In genomic region chr14:34450542-34450915, GRCh38 we compare ENCODE assay signal across 1 cellular context.
TF ChIP-seq lines count a peak whose summit lies in the region.

No MANE protein-coding gene starts in this region.

TF ChIP-seq in HepG2, 621 proteins besides CTCF, POLR2A, EP300 and RAD21 (continued from another document):
- TF ChIP-seq ISL2 (CRISPR knock-in tag; IDR thresholded peaks at IDR 0.05) (peak; percentile 42; the same call in 1 of the 2 replicates), MIXL1 (CRISPR knock-in tag; IDR thresholded peaks at IDR 0.05) (peak; percentile 84), THAP11 (CRISPR knock-in tag; IDR thresholded peaks at IDR 0.05) (peak; percentile 68), GMEB1 (CRISPR knock-in tag; IDR thresholded peaks at IDR 0.05; ENCODE audit: borderline replicate concordance) (no peak), TEAD3 (CRISPR knock-in tag; optimal IDR thresholded peaks at IDR 0.05; ENCODE audit: borderline replicate concordance) (peak; percentile 90), ARNTL (CRISPR knock-in tag; IDR thresholded peaks at IDR 0.05) (no peak), ZNF101 (CRISPR knock-in tag; IDR thresholded peaks at IDR 0.05; ENCODE audit: borderline replicate concordance, low read depth) (no peak), IRF2 (CRISPR knock-in tag; IDR thresholded peaks at IDR 0.05) (peak; percentile 74; the same call in 1 of the 2 replicates), ARID3A (IDR thresholded peaks at IDR 0.05; ENCODE audit: low read depth, low read length) (peak; percentile 77; the same call in 1 of the 2 replicates), YY1 (IDR thresholded peaks at IDR 0.05; ENCODE audit: insufficient read depth, insufficient replicate concordance, low read depth, low read length) (no peak), ZNF550 (CRISPR knock-in tag; IDR thresholded peaks at IDR 0.05; ENCODE audit: borderline replicate concordance) (no peak), ZNF678 (CRISPR knock-in tag; IDR thresholded peaks at IDR 0.05) (no peak), SAP130 (CRISPR knock-in tag; IDR thresholded peaks at IDR 0.05; ENCODE audit: low read depth) (peak; percentile 85), IKZF4 (CRISPR knock-in tag; IDR thresholded peaks at IDR 0.05; ENCODE audit: borderline replicate concordance, low read depth, not compliant biosample characterization) (no peak), ZBTB25 (CRISPR knock-in tag; IDR thresholded peaks at IDR 0.05) (peak; percentile 93), SNAI1 (CRISPR knock-in tag; IDR thresholded peaks at IDR 0.05; ENCODE audit: borderline replicate concordance) (no peak), GATAD1 (CRISPR knock-in tag; IDR thresholded peaks at IDR 0.05) (no peak; the same call in 1 of the 2 replicates), ZBTB7B (CRISPR knock-in tag; IDR thresholded peaks at IDR 0.05) (peak; percentile 30; the same call in 1 of the 2 replicates), PPARG (CRISPR knock-in tag; conservative IDR thresholded peaks at IDR 0.05) (peak; percentile 24; the same call in 1 of the 2 replicates), ZNF205 (CRISPR knock-in tag; IDR thresholded peaks at IDR 0.05) (0 out of 2 replicates have a peak, but pooled peaks have one; percentile 65), HCFC1 (IDR thresholded peaks at IDR 0.05; ENCODE audit: low read depth, low read length) (no peak), ZNF281 (CRISPR knock-in tag; IDR thresholded peaks at IDR 0.05; ENCODE audit: borderline replicate concordance) (no peak; the same call in 1 of the 2 replicates), KDM1A (CRISPR knock-in tag; IDR thresholded peaks at IDR 0.05) (peak; percentile 86), NR2F6 (IDR thresholded peaks at IDR 0.05) (no peak; the same call in 1 of the 2 replicates), NR2F6 (CRISPR knock-in tag; IDR thresholded peaks at IDR 0.05) (peak; percentile 71), ELF1 (CRISPR knock-in tag; IDR thresholded peaks at IDR 0.05) (0 out of 2 replicates have a peak, but pooled peaks have one; percentile 18), ZNF850 (CRISPR knock-in tag; conservative IDR thresholded peaks at IDR 0.05) (no peak), AKAP8 (CRISPR knock-in tag; IDR thresholded peaks at IDR 0.05) (no peak), ZNF44 (CRISPR knock-in tag; IDR thresholded peaks at IDR 0.05) (no peak), KLF13 (CRISPR knock-in tag; IDR thresholded peaks at IDR 0.05) (no peak), SKI (IDR thresholded peaks at IDR 0.05; ENCODE audit: partially characterized antibody) (no peak), JUNB (CRISPR knock-in tag; IDR thresholded peaks at IDR 0.05; ENCODE audit: borderline replicate concordance) (no peak), MED13 (CRISPR knock-in tag; IDR thresholded peaks at IDR 0.05) (no peak), STAT5B (CRISPR knock-in tag; IDR thresholded peaks at IDR 0.05) (no peak), RFXAP (CRISPR knock-in tag; IDR thresholded peaks at IDR 0.05; ENCODE audit: borderline replicate concordance) (no peak), CREB3 (CRISPR knock-in tag; IDR thresholded peaks at IDR 0.05) (no peak), TARDBP (CRISPR knock-in tag; IDR thresholded peaks at IDR 0.05) (peak; percentile 77), ELF4 (CRISPR knock-in tag; IDR thresholded peaks at IDR 0.05; ENCODE audit: borderline replicate concordance) (no peak), SMYD3 (CRISPR knock-in tag; IDR thresholded peaks at IDR 0.05) (peak; percentile 28; the same call in 1 of the 2 replicates), ZNF460 (CRISPR knock-in tag; IDR thresholded peaks at IDR 0.05; ENCODE audit: borderline replicate concordance) (no peak), ZNF234 (CRISPR knock-in tag; conservative IDR thresholded peaks at IDR 0.05) (no peak), SP140L (CRISPR knock-in tag; IDR thresholded peaks at IDR 0.05; ENCODE audit: borderline replicate concordance) (no peak), TFE3 (CRISPR knock-in tag; IDR thresholded peaks at IDR 0.05) (peak; percentile 73), ZNF605 (CRISPR knock-in tag; IDR thresholded peaks at IDR 0.05) (no peak), ZGPAT (CRISPR knock-in tag; IDR thresholded peaks at IDR 0.05) (peak; percentile 74; the same call in 1 of the 2 replicates), TCF7 (IDR thresholded peaks at IDR 0.05; ENCODE audit: low read depth) (0 out of 2 replicates have a peak, but pooled peaks have one; percentile 46), ZNF512 (CRISPR knock-in tag; IDR thresholded peaks at IDR 0.05) (no peak)
- TF ChIP-seq, protein P1, sequence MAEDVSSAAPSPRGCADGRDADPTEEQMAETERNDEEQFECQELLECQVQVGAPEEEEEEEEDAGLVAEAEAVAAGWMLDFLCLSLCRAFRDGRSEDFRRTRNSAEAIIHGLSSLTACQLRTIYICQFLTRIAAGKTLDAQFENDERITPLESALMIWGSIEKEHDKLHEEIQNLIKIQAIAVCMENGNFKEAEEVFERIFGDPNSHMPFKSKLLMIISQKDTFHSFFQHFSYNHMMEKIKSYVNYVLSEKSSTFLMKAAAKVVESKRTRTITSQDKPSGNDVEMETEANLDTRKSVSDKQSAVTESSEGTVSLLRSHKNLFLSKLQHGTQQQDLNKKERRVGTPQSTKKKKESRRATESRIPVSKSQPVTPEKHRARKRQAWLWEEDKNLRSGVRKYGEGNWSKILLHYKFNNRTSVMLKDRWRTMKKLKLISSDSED (CRISPR knock-in tag; IDR thresholded peaks at IDR 0.05): no peak
- TF ChIP-seq, protein P2, sequence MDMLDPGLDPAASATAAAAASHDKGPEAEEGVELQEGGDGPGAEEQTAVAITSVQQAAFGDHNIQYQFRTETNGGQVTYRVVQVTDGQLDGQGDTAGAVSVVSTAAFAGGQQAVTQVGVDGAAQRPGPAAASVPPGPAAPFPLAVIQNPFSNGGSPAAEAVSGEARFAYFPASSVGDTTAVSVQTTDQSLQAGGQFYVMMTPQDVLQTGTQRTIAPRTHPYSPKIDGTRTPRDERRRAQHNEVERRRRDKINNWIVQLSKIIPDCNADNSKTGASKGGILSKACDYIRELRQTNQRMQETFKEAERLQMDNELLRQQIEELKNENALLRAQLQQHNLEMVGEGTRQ (IDR thresholded peaks at IDR 0.05; ENCODE audit: low read depth, low read length): no peak
- TF ChIP-seq, protein P2 (CRISPR knock-in tag; IDR thresholded peaks at IDR 0.05; ENCODE audit: borderline replicate concordance): no peak
